Comparison of ENCODE assay signal across 9 cellular contexts in the genomic region with DNA sequence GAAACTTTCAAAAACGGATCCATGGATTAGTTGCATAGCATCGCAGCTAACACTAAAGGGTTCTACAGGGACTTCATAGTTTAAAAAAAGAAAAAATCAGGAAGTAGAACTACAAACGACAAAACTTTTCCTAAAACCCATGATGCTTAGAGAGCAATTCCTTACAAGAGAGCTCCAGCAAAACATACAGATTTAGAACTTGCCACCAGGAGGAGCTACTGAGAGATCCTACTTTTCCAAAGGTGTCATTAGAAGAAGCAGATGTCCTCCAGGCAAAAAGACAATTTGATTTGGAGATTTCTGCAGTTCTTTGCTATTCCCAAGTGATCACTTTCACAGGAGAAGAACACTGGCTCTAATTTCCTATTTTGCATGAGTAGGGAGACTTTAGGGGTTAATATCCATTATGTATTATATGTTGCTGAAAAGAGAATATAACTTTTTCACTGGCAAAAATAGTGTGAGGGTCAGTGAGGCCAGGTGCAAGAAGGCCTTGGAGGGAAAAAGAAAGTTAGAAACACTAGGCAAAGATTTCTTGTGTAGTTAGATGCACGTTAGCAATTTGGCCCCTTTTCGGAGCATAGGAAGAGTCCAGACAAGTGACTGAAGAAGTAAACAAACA.
A peak's percentile ranks its signal among the peaks of the same experiment; 100 is the strongest.
DNase-seq lines count a peak whose midpoint lies in the region; ATAC-seq and TF ChIP-seq lines count a peak whose summit lies in the region.
"Had no signal": no experiment of that assay in that cellular context is flagged by ENCODE, and none has a peak within 500 bp of the region (broad histone marks: within the 10 kb centered on the region; RNA-seq: fewer than 3 reads in every experiment).

No MANE protein-coding gene starts in this region.

- H2AFZ ChIP-seq in osteoblast (ENCODE audit: low read length) = no peak overlapping the region

- no peaks in the 10 kb centered on the region for H3K36me3 ChIP-seq in osteoblast (ENCODE audit: insufficient read depth, low read length)

- TF ChIP-seq CTCF in endothelial cell (IDR thresholded peaks at IDR 0.05; ENCODE audit: unreplicated experiment) (peak; percentile 85), osteoblast (IDR thresholded peaks at IDR 0.05; ENCODE audit: extremely low read depth, low read depth, low read length) (peak; percentile 45)

- no peaks in the 10 kb centered on the region for H3K79me2 ChIP-seq in osteoblast (ENCODE audit: insufficient read depth, low read length)

- H3K4me3 ChIP-seq in osteoblast (ENCODE audit: insufficient read depth, low read length) = no peak overlapping the region

- no peaks in the 10 kb centered on the region for H4K20me1 ChIP-seq in osteoblast (ENCODE audit: insufficient read depth, low read length)

- no peak overlapping the region for H3K27ac Mint-ChIP-seq in activated T-cell treated with anti-CD3 and anti-CD28 coated beads, Interleukin-2, amount 50 U/mL, for 72 hours
- no peak overlapping the region for H3K27ac Mint-ChIP-seq in activated T-cell treated with anti-CD3 and anti-CD28 coated beads, Interleukin-2, amount 50 U/mL, for 24 hours
- no peak overlapping the region for H3K27ac Mint-ChIP-seq in endothelial cell (ENCODE audit: unreplicated experiment)
- H3K27ac Mint-ChIP-seq: dendritic cell treated with granulocyte-macrophage colony-stimulating factor and Interleukin-4, amounts not matched to agents 40 ng/mL and 50 ng/mL, for 4 days had no signal

- peak; percentile 9 to 26 for DNase-seq in activated T-cell treated with anti-CD3 and anti-CD28 coated beads, Interleukin-2, amount 50 U/mL, for 72 hours
- DNase-seq in activated T-cell treated with anti-CD3 and anti-CD28 coated beads, Interleukin-2, amount 50 U/mL, for 24 hours = no peak
- peak; percentile 27 for DNase-seq in HPDE6-E6E7 (ENCODE audit: extremely low spot score)
- DNase-seq in OCI-M1 (lab: John Stamatoyannopoulos, UW) = peak; percentile 79
- peak; percentile 69 for DNase-seq in endothelial cell (ENCODE audit: low spot score)
- DNase-seq in osteoblast (ENCODE audit: insufficient read length, low spot score, missing footprints) = peak; percentile 43
- DNase-seq in UCSD-AML1 (lab: John Stamatoyannopoulos, UW; ENCODE audit: unreplicated experiment) = no peak

- no peaks in the 10 kb centered on the region for H3K27me3 ChIP-seq in osteoblast (ENCODE audit: insufficient read depth, low read length)

- H3K4me2 ChIP-seq in osteoblast (ENCODE audit: insufficient read depth, low read length) = no peak overlapping the region

- H3K4me1 Mint-ChIP-seq in activated T-cell treated with anti-CD3 and anti-CD28 coated beads, Interleukin-2, amount 50 U/mL, for 72 hours (ENCODE audit: low read depth) = no peaks in the 10 kb centered on the region
- no peaks in the 10 kb centered on the region for H3K4me1 Mint-ChIP-seq in activated T-cell treated with anti-CD3 and anti-CD28 coated beads, Interleukin-2, amount 50 U/mL, for 24 hours (ENCODE audit: low read depth)
- no peaks in the 10 kb centered on the region for H3K4me1 Mint-ChIP-seq in endothelial cell (ENCODE audit: unreplicated experiment)

- ATAC-seq in activated T-cell treated with anti-CD3 and anti-CD28 coated beads, Interleukin-2, amount 50 U/mL, for 72 hours (replicated peaks in 1 of 2) = no peak
- no peak for ATAC-seq in HG02981 (IDR thresholded peaks at IDR 0.05; ENCODE audit: unreplicated experiment)

- no peaks in the 10 kb centered on the region for H3K4me1 ChIP-seq in osteoblast (ENCODE audit: insufficient read depth, low read length)

- no peaks in the 10 kb centered on the region for H3K9me3 Mint-ChIP-seq in activated T-cell treated with anti-CD3 and anti-CD28 coated beads, Interleukin-2, amount 50 U/mL, for 72 hours
- H3K9me3 Mint-ChIP-seq in activated T-cell treated with anti-CD3 and anti-CD28 coated beads, Interleukin-2, amount 50 U/mL, for 24 hours = no peaks in the 10 kb centered on the region
- no peaks in the 10 kb centered on the region for H3K9me3 Mint-ChIP-seq in endothelial cell (ENCODE audit: unreplicated experiment)
- H3K9me3 Mint-ChIP-seq: dendritic cell treated with granulocyte-macrophage colony-stimulating factor and Interleukin-4, amounts not matched to agents 40 ng/mL and 50 ng/mL, for 4 days had no signal

- H3K36me3 Mint-ChIP-seq in activated T-cell treated with anti-CD3 and anti-CD28 coated beads, Interleukin-2, amount 50 U/mL, for 72 hours (ENCODE audit: insufficient read depth in 2 of 2) = no peaks in the 10 kb centered on the region
- no peaks in the 10 kb centered on the region for H3K36me3 Mint-ChIP-seq in activated T-cell treated with anti-CD3 and anti-CD28 coated beads, Interleukin-2, amount 50 U/mL, for 24 hours (ENCODE audit: low read depth)
- no peaks in the 10 kb centered on the region for H3K36me3 Mint-ChIP-seq in endothelial cell (ENCODE audit: low read depth, unreplicated experiment)

- no peak overlapping the region for H3K27ac ChIP-seq in osteoblast (ENCODE audit: low read depth, low read length)

- no peaks in the 10 kb centered on the region for H3K9me3 ChIP-seq in osteoblast (ENCODE audit: low read depth, low read length)

- no peak overlapping the region for H3K4me3 Mint-ChIP-seq in activated T-cell treated with anti-CD3 and anti-CD28 coated beads, Interleukin-2, amount 50 U/mL, for 72 hours
- no peak overlapping the region for H3K4me3 Mint-ChIP-seq in activated T-cell treated with anti-CD3 and anti-CD28 coated beads, Interleukin-2, amount 50 U/mL, for 24 hours
- H3K4me3 Mint-ChIP-seq in endothelial cell (ENCODE audit: unreplicated experiment) = no peak overlapping the region
- H3K4me3 Mint-ChIP-seq: dendritic cell treated with granulocyte-macrophage colony-stimulating factor and Interleukin-4, amounts not matched to agents 40 ng/mL and 50 ng/mL, for 4 days had no signal

- no peaks in the 10 kb centered on the region for H3K27me3 Mint-ChIP-seq in activated T-cell treated with anti-CD3 and anti-CD28 coated beads, Interleukin-2, amount 50 U/mL, for 72 hours (ENCODE audit: low read depth)
- H3K27me3 Mint-ChIP-seq in activated T-cell treated with anti-CD3 and anti-CD28 coated beads, Interleukin-2, amount 50 U/mL, for 24 hours = peaks cover 6% of the 10 kb centered on the region
- no peaks in the 10 kb centered on the region for H3K27me3 Mint-ChIP-seq in endothelial cell (ENCODE audit: unreplicated experiment)
- H3K27me3 Mint-ChIP-seq: dendritic cell treated with granulocyte-macrophage colony-stimulating factor and Interleukin-4, amounts not matched to agents 40 ng/mL and 50 ng/mL, for 4 days had no signal

Comparison
In these comparisons a context has a peak if more than half of its experiments do, and no peak if none do; other contexts are left out.
1. DNase-seq: peak in activated T-cell treated with anti-CD3 and anti-CD28 coated beads, Interleukin-2, amount 50 U/mL, for 72 hours (2 of 2), HPDE6-E6E7 (single experiment), OCI-M1 (single experiment), endothelial cell (single experiment) and osteoblast (single experiment); none in activated T-cell treated with anti-CD3 and anti-CD28 coated beads, Interleukin-2, amount 50 U/mL, for 24 hours (single experiment) and UCSD-AML1 (single experiment).